Comparison of ENCODE assay signal across 11 cellular contexts in the genomic region with DNA sequence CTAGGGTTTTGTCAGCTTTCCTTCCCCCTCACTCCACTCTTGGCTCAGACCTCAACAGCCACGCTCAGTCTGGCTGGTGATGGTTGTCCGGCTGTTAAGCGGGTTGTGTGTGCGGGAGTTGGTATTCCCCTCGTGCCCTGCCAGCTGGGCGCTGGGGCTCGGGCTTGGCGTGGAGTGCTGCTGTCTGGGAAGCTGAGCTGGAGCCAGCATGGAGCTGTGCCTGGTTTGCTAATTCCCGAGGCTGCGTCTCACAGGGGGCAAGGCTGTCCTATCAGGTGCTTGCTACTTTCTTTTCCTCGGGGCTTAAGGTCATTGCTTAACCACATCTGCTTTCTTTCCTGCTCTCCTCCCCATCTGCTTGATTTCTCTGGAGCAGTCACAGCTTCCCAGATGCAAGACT. TPM values are rescaled to one million over a fixed set of nuclear protein-coding genes. Genes with fewer than 3 reads are reported as not detected.
DNase-seq lines count a peak whose midpoint lies in the region; TF ChIP-seq lines count a peak whose summit lies in the region.
"Had no signal": no experiment of that assay in that cellular context is flagged by ENCODE, and none has a peak within 500 bp of the region (broad histone marks: within the 10 kb centered on the region; RNA-seq: fewer than 3 reads in every experiment).

No MANE protein-coding gene starts in this region.

- H3K27ac Mint-ChIP-seq in glutamatergic neuron (ENCODE audit: unreplicated experiment) (peak overlapping the region; percentile 73), osteocyte (ENCODE audit: unreplicated experiment) (peak overlapping the region; percentile 21)
- H3K27ac Mint-ChIP-seq: activated B cell treated with CpG ODN at 0.5 μM for 24 hours; CD8-positive, alpha-beta T cell had no signal

- no peak overlapping the region for H3K4me3 ChIP-seq in SK-N-MC

- TF ChIP-seq CTCF in glutamatergic neuron (IDR thresholded peaks at IDR 0.05; ENCODE audit: partially characterized antibody, unreplicated experiment) (no peak), osteocyte (IDR thresholded peaks at IDR 0.05) (no peak), GM13977 (IDR thresholded peaks at IDR 0.05; ENCODE audit: extremely low read depth, insufficient read depth, missing control alignments) (no peak)

- H3K9ac ChIP-seq in SK-N-MC (ENCODE audit: insufficient read length), result no peak overlapping the region
- H3K9ac ChIP-seq: parathyroid adenoma had no signal

- peaks cover 86% of the 10 kb centered on the region for H3K36me3 ChIP-seq in SK-N-MC (ENCODE audit: insufficient read depth, low read length)

- peak overlapping the region; percentile 55 for H3K4me3 Mint-ChIP-seq in glutamatergic neuron (ENCODE audit: unreplicated experiment)
- H3K4me3 Mint-ChIP-seq in osteocyte (ENCODE audit: unreplicated experiment), result no peak overlapping the region
- H3K4me3 Mint-ChIP-seq: activated B cell treated with CpG ODN at 0.5 μM for 24 hours; CD8-positive, alpha-beta T cell had no signal

- H3K27me3 Mint-ChIP-seq in glutamatergic neuron (ENCODE audit: unreplicated experiment) (peaks cover 20% of the 10 kb centered on the region), osteocyte (ENCODE audit: unreplicated experiment) (no peaks in the 10 kb centered on the region)
- H3K27me3 Mint-ChIP-seq: activated B cell treated with CpG ODN at 0.5 μM for 24 hours had no signal

- H3K4me1 Mint-ChIP-seq in glutamatergic neuron (ENCODE audit: low read depth, unreplicated experiment) (peaks cover 73% of the 10 kb centered on the region), osteocyte (ENCODE audit: unreplicated experiment) (peaks cover 19% of the 10 kb centered on the region)
- H3K4me1 Mint-ChIP-seq: activated B cell treated with CpG ODN at 0.5 μM for 24 hours had no signal

- H3K9me3 ChIP-seq in SK-N-MC (ENCODE audit: low read depth, low read length), result no peaks in the 10 kb centered on the region

- H3K36me3 Mint-ChIP-seq in glutamatergic neuron (ENCODE audit: unreplicated experiment) (peaks cover 18% of the 10 kb centered on the region), osteocyte (ENCODE audit: unreplicated experiment) (peaks cover 36% of the 10 kb centered on the region)

- in situ Hi-C loops in GM13977 (cut with MboI; ENCODE audit: low pct_unique_long_range_greater_than_20kb, low sequenced_read_pairs, unreplicated experiment), result no loop called here

- DNase-seq in Ammon's horn (ENCODE audit: low spot score), result peak; percentile 82
- no peak for DNase-seq in SK-N-MC (ENCODE audit: low read depth, low spot score)
- no peak for DNase-seq in glutamatergic neuron
- no peak for DNase-seq in osteocyte (ENCODE audit: extremely low spot score, unreplicated experiment)
- DNase-seq in activated gamma-delta T cell treated with Interleukin-2 at 50 U/mL for 16 hours, result no peak
- no peak for DNase-seq in stimulated activated CD4-positive, alpha-beta T cell treated with anti-CD3 and anti-CD28 coated beads, Interleukin-4, amount 100 ng/mL, for 1 hour
- DNase-seq in NCI-H1417 treated with DMSO at 0.1 percent for 48 hours (lab: John Stamatoyannopoulos, UW), result no peak
- no peak for DNase-seq in GM13977 (ENCODE audit: low spot score)
- DNase-seq: activated B cell treated with CpG ODN at 0.5 μM for 24 hours; CD8-positive, alpha-beta T cell had no signal

- H3K9me3 Mint-ChIP-seq in glutamatergic neuron (ENCODE audit: unreplicated experiment), result peaks cover 26% of the 10 kb centered on the region
- H3K9me3 Mint-ChIP-seq in osteocyte (ENCODE audit: unreplicated experiment), result no peaks in the 10 kb centered on the region
- H3K9me3 Mint-ChIP-seq: activated B cell treated with CpG ODN at 0.5 μM for 24 hours; CD8-positive, alpha-beta T cell had no signal

- H3K27ac ChIP-seq in SK-N-MC, result peak overlapping the region; percentile 38; the same call in 1 of the 2 replicates
- H3K27ac ChIP-seq: parathyroid adenoma had no signal

RNA-seq across cellular contexts. Expression of a gene that starts 29.9 kb away (rescaled TPM):
- total RNA-seq in glutamatergic neuron (ENCODE audit: unreplicated experiment) (49.4 TPM), osteocyte (35.5 and 39.7 TPM in 2 replicates)
